In genomic region chr16:66364959-66365306, GRCh38 we compare ENCODE assay signal across 1 cellular context.
TF ChIP-seq lines count a peak whose summit lies in the region.

No MANE protein-coding gene starts in this region.

TF ChIP-seq in IMR-90, 13 proteins besides CTCF, POLR2A, EP300 and RAD21 (continued from another document):
- TF ChIP-seq BHLHE40 (IDR thresholded peaks at IDR 0.05; ENCODE audit: low read depth, low read length) (no peak), CEBPB (IDR thresholded peaks at IDR 0.05; ENCODE audit: low read depth, low read length) (no peak), FOS (IDR thresholded peaks at IDR 0.05; ENCODE audit: low read depth, low read length) (no peak), RFX5 (IDR thresholded peaks at IDR 0.05; ENCODE audit: low read depth, low read length) (no peak), CHD1 (IDR thresholded peaks at IDR 0.05; ENCODE audit: low read depth, low read length) (no peak)
